In genomic region chr1:119347858-119348257, GRCh38 we compare ENCODE assay signal across 1 cellular context.
TF ChIP-seq lines count a peak whose summit lies in the region.

No MANE protein-coding gene starts in this region.

TF ChIP-seq in GM23338, 12 proteins besides CTCF, POLR2A, EP300 and RAD21 (continued from another document):
- TF ChIP-seq ZNF462 (CRISPR knock-in tag; IDR thresholded peaks at IDR 0.05) (no peak), CREB1 (CRISPR knock-in tag; IDR thresholded peaks at IDR 0.05; ENCODE audit: low read depth) (no peak), STAT1 (IDR thresholded peaks at IDR 0.05; ENCODE audit: unreplicated experiment) (no peak), JUNB (IDR thresholded peaks at IDR 0.05; ENCODE audit: unreplicated experiment) (no peak), NANOG (IDR thresholded peaks at IDR 0.05; ENCODE audit: borderline replicate concordance) (no peak), ZNF331 (CRISPR knock-in tag; IDR thresholded peaks at IDR 0.05; ENCODE audit: low read depth) (no peak), REST (IDR thresholded peaks at IDR 0.05; ENCODE audit: unreplicated experiment) (no peak), ZNF114 (CRISPR knock-in tag; IDR thresholded peaks at IDR 0.05) (no peak)
